ENCODE assay signal across 8 cellular contexts in the genomic region with DNA sequence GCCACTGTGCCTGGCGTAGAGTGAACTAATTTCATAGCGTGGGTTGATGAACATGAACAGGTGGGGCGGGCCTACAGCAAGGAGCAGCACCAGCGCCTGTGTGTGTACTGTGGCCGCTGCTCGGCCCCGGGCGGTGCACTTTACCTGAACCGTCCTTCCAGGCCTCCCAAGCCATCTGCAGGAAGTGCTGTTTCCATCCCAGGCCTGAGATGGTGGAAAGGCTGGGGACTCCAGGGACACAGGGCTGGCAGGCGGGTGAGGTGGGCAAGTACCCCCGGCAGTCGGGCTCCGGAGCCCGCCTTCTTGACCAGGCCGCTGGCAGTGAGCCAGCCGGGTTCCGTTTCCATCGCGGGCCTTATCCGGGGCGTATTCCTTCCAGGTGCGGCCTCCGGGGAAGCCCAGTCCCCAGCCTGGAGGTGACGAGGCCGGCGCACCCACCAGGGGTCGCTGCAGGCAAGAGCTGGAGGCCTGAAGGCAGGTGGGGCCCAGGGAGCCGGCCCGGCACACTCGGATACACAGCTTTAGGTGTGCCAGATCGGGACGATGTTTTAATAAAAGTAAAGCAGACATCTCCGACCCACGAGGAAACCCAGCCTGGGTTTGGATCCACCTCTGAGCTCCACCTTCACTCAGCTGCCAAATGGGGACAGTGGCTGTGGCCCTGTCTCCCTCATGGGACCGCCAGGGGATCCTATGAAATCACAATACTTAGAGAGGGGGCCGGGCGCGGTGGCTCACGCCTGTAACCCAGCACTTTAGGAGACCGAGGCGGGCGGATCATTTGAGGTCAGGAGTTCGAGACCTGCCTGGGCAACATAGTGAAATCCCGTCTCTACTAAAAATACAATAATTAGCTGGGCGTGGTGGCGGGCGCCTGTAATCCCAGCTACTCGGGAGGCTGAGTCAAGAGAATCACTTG. TPM values are rescaled to one million over a fixed set of nuclear protein-coding genes. Genes with fewer than 3 reads are reported as not detected.
DNase-seq lines count a peak whose midpoint lies in the region; ATAC-seq and TF ChIP-seq lines count a peak whose summit lies in the region.

No MANE protein-coding gene starts in this region.

- DNase-seq in NCI-H2107 (lab: John Stamatoyannopoulos, UW) (peak; percentile 49), choroid plexus epithelial cell (ENCODE audit: low read depth) (peak; percentile 53), mucosa of descending colon (peak; percentile 88 to 95 (median 94)), T1000 (lab: John Stamatoyannopoulos, UW) (no peak)
- peak; percentile 91 for DNase-seq in activated CD4-positive, alpha-beta T cell treated with anti-CD3 and anti-CD28 coated beads for 48 hours
- DNase-seq in stimulated activated CD8-positive, alpha-beta memory T cell treated with anti-CD3 and anti-CD28 coated beads, Interleukin-7, amount 100 ng/mL, for 24 hours (ENCODE audit: low read depth): peak; percentile 70

- no peaks in the 10 kb centered on the region for H3K9me3 ChIP-seq in mucosa of descending colon

- no peaks in the 10 kb centered on the region for H3K36me3 ChIP-seq in mucosa of descending colon (ENCODE audit: low read depth)

- intact Hi-C loops in mucosa of descending colon (cut with DNase I, micrococcal nuclease): loop anchor here (10.0 kb wide), 1 partner anchor 59 kb away; no protein-coding TSS in a partner anchor

- H3K4me3 ChIP-seq in choroid plexus epithelial cell (ENCODE audit: low read depth, low read length) (no peak overlapping the region), mucosa of descending colon (no peak overlapping the region)

- ATAC-seq in HG02588 (IDR thresholded peaks at IDR 0.05; ENCODE audit: unreplicated experiment) (peak; percentile 76), mucosa of descending colon (peak; percentile 94)

- TF ChIP-seq CTCF in GM12873 (IDR thresholded peaks at IDR 0.05; ENCODE audit: insufficient read depth, low read depth, low read length, missing control alignments): peak; percentile 85
- TF ChIP-seq CTCF in choroid plexus epithelial cell (conservative IDR thresholded peaks at IDR 0.05; ENCODE audit: low read depth, low read length): peak; percentile 90
- peak; percentile 76 for TF ChIP-seq CTCF in mucosa of descending colon (IDR thresholded peaks at IDR 0.05)

- H3K4me1 ChIP-seq in mucosa of descending colon (ENCODE audit: low read depth): peaks cover 6% of the 10 kb centered on the region

RNA-seq across cellular contexts. Expression of gene PDIA6, which starts 22.7 kb away (rescaled TPM):
- 100 to 1,000 TPM; 121 to 168 (median 126) TPM for total RNA-seq in mucosa of descending colon
